Comparison of ENCODE assay signal across 24 cellular contexts in the genomic region with DNA sequence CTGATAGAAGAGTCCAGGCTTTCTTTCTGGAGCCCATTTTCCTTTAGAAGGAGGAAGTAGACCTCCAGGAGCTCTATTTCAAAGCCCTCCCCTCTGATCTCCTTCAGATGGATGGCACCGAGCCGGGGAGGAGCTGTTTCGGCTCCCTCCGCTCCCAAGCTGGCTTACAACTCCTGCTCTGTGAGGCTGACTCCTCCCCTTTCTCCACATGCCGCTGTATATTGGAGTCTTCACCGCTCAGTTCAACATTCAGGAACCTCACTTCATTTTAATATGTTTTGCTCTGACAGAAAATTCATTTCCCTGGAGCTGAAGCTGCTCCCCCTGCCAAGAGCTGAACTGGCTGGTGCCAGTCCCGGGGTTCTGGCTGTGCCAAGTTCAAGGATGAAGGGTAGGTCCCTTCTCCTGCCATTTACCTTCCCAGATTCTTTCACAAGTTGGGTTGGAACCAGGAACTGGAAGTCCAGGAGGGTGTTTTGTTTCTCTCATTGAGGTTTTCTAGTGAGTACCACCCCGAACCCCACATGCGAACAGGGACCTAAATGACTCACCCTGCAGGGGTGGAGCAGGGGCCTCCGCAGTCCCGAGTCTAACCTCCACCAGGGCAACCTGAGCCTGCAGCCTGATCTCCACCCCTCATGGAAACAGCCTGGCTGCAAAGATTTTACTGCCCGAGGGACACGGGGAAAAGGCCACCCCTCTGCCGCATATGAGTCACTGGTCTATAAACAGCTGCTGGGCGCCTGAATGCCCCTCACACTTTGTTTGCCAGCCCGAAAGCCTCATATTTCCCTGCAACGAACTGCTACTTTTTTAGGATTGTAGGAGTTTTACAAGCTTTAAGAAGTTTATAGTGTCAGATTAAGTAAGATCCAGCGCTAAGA.
DNase-seq lines count a peak whose midpoint lies in the region; ATAC-seq, FAIRE-seq and TF ChIP-seq lines count a peak whose summit lies in the region.
"Had no signal": no experiment of that assay in that cellular context is flagged by ENCODE, and none has a peak within 500 bp of the region (broad histone marks: within the 10 kb centered on the region; RNA-seq: fewer than 3 reads in every experiment).

No MANE protein-coding gene starts in this region.

- no CpG with 5 or more reads among the region's 18 CpGs for WGBS in mesendoderm (ENCODE audit: extremely low coverage, insufficient coverage, low lambda C conversion rate)

- H2BK5ac ChIP-seq in mesendoderm (ENCODE audit: low read length) = no peak overlapping the region

- no peak overlapping the region for H3K9ac ChIP-seq in mesendoderm (ENCODE audit: low read length)
- H3K9ac ChIP-seq: BLaER1 treated with 17β-estradiol and CSF1 and Interleukin-3, amounts not matched to agents 10 nM and 100 nM had no signal

- H3K9me3 ChIP-seq in breast epithelium (no peaks in the 10 kb centered on the region), SJCRH30 (replicated peaks) (no peaks in the 10 kb centered on the region)
- H3K9me3 ChIP-seq: prostate gland had no signal

- no peak overlapping the region for H2BK15ac ChIP-seq in mesendoderm (replicated peaks; ENCODE audit: low read depth)

- intact Hi-C loops in breast epithelium (cut with DNase I; ENCODE audit: low total_unique reads) = no loop called here

- H3K4me2 ChIP-seq in mesendoderm (ENCODE audit: low read length) = no peak overlapping the region

- no peak overlapping the region for H2AK5ac ChIP-seq in mesendoderm (ENCODE audit: low read length)

- no peak overlapping the region for H2BK120ac ChIP-seq in mesendoderm (ENCODE audit: low read depth, low read length)

- no peaks in the 10 kb centered on the region for H3K79me2 ChIP-seq in mesendoderm (ENCODE audit: control insufficient read depth, insufficient read depth, low read length)

- no peak overlapping the region for H3K4me3 ChIP-seq in breast epithelium
- peak overlapping the region; percentile 60 for H3K4me3 ChIP-seq in SJCRH30
- H3K4me3 ChIP-seq in mesendoderm (ENCODE audit: low read length) = no peak overlapping the region
- H3K4me3 ChIP-seq: BLaER1 treated with 17β-estradiol and CSF1 and Interleukin-3, amounts not matched to agents 10 nM and 100 nM; coronary artery; prostate gland; SK-N-MC had no signal

- no peak overlapping the region for H4K8ac ChIP-seq in mesendoderm (ENCODE audit: low read depth, low read length)

- H3K27ac ChIP-seq in breast epithelium (no peak overlapping the region), SJCRH30 (peak overlapping the region; percentile 94), mesendoderm (ENCODE audit: low read depth, low read length) (no peak overlapping the region)
- H3K27ac ChIP-seq: BLaER1 treated with 17β-estradiol and CSF1 and Interleukin-3, amounts not matched to agents 10 nM and 100 nM; coronary artery; prostate gland; SK-N-MC had no signal

- H3K36me3 ChIP-seq in breast epithelium (no peaks in the 10 kb centered on the region), SJCRH30 (no peaks in the 10 kb centered on the region), mesendoderm (ENCODE audit: control insufficient read depth, insufficient read depth, low read length) (no peaks in the 10 kb centered on the region)
- H3K36me3 ChIP-seq: prostate gland had no signal

- DNase-seq in T47D (ENCODE audit: low read depth in 1 of 2, low spot score in 1 of 2) = peak; percentile 12 to 31
- no peak for DNase-seq in breast epithelium (ENCODE audit: low spot score in 2 of 2)
- peak; percentile 92 to 94 for DNase-seq in SJCRH30
- peak; percentile 47 for DNase-seq in mesendoderm
- peak; percentile 76 for DNase-seq in urothelium cell line (ENCODE audit: low spot score)
- DNase-seq in GM19239 (ENCODE audit: insufficient read length, low spot score) = no peak
- DNase-seq: activated CD4-positive, alpha-beta T cell treated with anti-CD3 and anti-CD28 coated beads, Interleukin-2, amount 10 ng/mL, durations not matched to agents 24 days and 14 days; activated naive CD4-positive, alpha-beta T cell treated with anti-CD3 and anti-CD28 coated beads, Interleukin-2, amount 10 ng/mL, durations not matched to agents 7 days and 5 days; foreskin melanocyte; NCI-H2081 treated with DMSO at 0.1 percent for 48 hours; NCI-H510A treated with DMSO at 0.1 percent for 48 hours; stimulated activated CD4-positive, alpha-beta T cell treated with anti-CD3 and anti-CD28 coated beads, Interleukin-15, amount 100 ng/mL, for 24 hours; stimulated activated naive CD4-positive, alpha-beta T cell had no signal

- no peaks in the 10 kb centered on the region for H3K79me1 ChIP-seq in mesendoderm (ENCODE audit: low read length)

- peaks cover 0 to 23% of the 10 kb centered on the region in 2 donors for H3K27me3 ChIP-seq in breast epithelium
- H3K27me3 ChIP-seq in SJCRH30 = no peaks in the 10 kb centered on the region
- no peaks in the 10 kb centered on the region for H3K27me3 ChIP-seq in mesendoderm (ENCODE audit: insufficient read depth, low read length, poor library complexity)
- H3K27me3 ChIP-seq: BLaER1 treated with 17β-estradiol and CSF1 and Interleukin-3, amounts not matched to agents 10 nM and 100 nM had no signal

- no peak for TF ChIP-seq CTCF in breast epithelium (IDR thresholded peaks at IDR 0.05)

- TF ChIP-seq POLR2A in breast epithelium (IDR thresholded peaks at IDR 0.05) = no peak

- H3K4ac ChIP-seq in mesendoderm (ENCODE audit: low read depth, low read length) = no peak overlapping the region

- no peak overlapping the region for H4K5ac ChIP-seq in mesendoderm (ENCODE audit: low read length)

- H3K4me1 ChIP-seq in breast epithelium (no peaks in the 10 kb centered on the region), SJCRH30 (peaks cover 3% of the 10 kb centered on the region; the same call in 1 of the 2 replicates), mesendoderm (ENCODE audit: control insufficient read depth, low read depth, low read length) (peaks cover 3% of the 10 kb centered on the region)
- H3K4me1 ChIP-seq: prostate gland had no signal

- H3K18ac ChIP-seq in mesendoderm (ENCODE audit: low read length) = no peak overlapping the region

- H3K56ac ChIP-seq in mesendoderm (ENCODE audit: low read length) = peak overlapping the region; percentile 51

- no peak for ATAC-seq in GM21528 (IDR thresholded peaks at IDR 0.05; ENCODE audit: low FRiP score, unreplicated experiment)
- no peak for ATAC-seq in HG02981 (IDR thresholded peaks at IDR 0.05; ENCODE audit: unreplicated experiment)
- ATAC-seq: HCT116; naive thymus-derived CD8-positive, alpha-beta T cell had no signal

- in situ Hi-C loops in T47D (cut with HindIII; ENCODE audit: low pct_unique_long_range_greater_than_20kb, low sequenced_read_pairs) = no loop called here

- no peak overlapping the region for H3K23ac ChIP-seq in mesendoderm (ENCODE audit: low read length)

- no peak for FAIRE-seq in urothelium cell line (lab: Jason Lieb, UNC)
- no peak for FAIRE-seq in GM19239 (lab: Jason Lieb, UNC)
- FAIRE-seq: A204.1, endothelial cell of umbilical vein, GM18507 had no signal

Comparison
In these comparisons a context has a peak if more than half of its experiments do, and no peak if none do; other contexts are left out.
1. DNase-seq: peak in T47D (2 of 2), SJCRH30 (2 of 2), mesendoderm (single experiment) and urothelium cell line (single experiment); none in breast epithelium (0 of 2) and GM19239 (single experiment).